In genomic region chrX:53242310-53242709, GRCh38 we compare ENCODE assay signal across 19 cellular contexts. TPM values are rescaled to one million over a fixed set of nuclear protein-coding genes. Genes with fewer than 3 reads are reported as not detected.
DNase-seq lines count a peak whose midpoint lies in the region; ATAC-seq, FAIRE-seq and TF ChIP-seq lines count a peak whose summit lies in the region.
"Had no signal": no experiment of that assay in that cellular context is flagged by ENCODE, and none has a peak within 500 bp of the region (broad histone marks: within the 10 kb centered on the region; RNA-seq: fewer than 3 reads in every experiment).

No MANE protein-coding gene starts in this region.

- no peak overlapping the region for H3K4me3 ChIP-seq in K562
- no peak overlapping the region for H3K4me3 ChIP-seq in osteoblast (ENCODE audit: insufficient read depth, low read length)
- H3K4me3 ChIP-seq: BLaER1 treated with 17β-estradiol and CSF1 and Interleukin-3, amounts not matched to agents 10 nM and 100 nM had no signal

- no peak overlapping the region for H3K9ac ChIP-seq in K562 (ENCODE audit: insufficient read depth in 1 of 2, low read depth in 2 of 2, low read length in 2 of 2)
- H3K9ac ChIP-seq: BLaER1 treated with 17β-estradiol and CSF1 and Interleukin-3, amounts not matched to agents 10 nM and 100 nM had no signal

- H2AFZ ChIP-seq in K562 (ENCODE audit: low read depth, low read length), result no peak overlapping the region
- no peak overlapping the region for H2AFZ ChIP-seq in osteoblast (ENCODE audit: low read length)

- no peaks in the 10 kb centered on the region for H3K9me1 ChIP-seq in K562 (ENCODE audit: control insufficient read depth, insufficient read depth, low read length)

- no peaks in the 10 kb centered on the region for H3K79me2 ChIP-seq in K562 (ENCODE audit: control insufficient read depth, insufficient read depth, low read length)
- no peaks in the 10 kb centered on the region for H3K79me2 ChIP-seq in osteoblast (ENCODE audit: insufficient read depth, low read length)

- H3K27me3 ChIP-seq in K562 (ENCODE audit: control insufficient read depth in 2 of 2, insufficient read depth in 2 of 2, low read length in 2 of 2), result no peaks in the 10 kb centered on the region
- peaks cover 4% of the 10 kb centered on the region for H3K27me3 ChIP-seq in osteoblast (ENCODE audit: insufficient read depth, low read length)

- ATAC-seq in K562, result no peak
- ATAC-seq in HG03159 (IDR thresholded peaks at IDR 0.05; ENCODE audit: unreplicated experiment), result no peak
- ATAC-seq: CD8-positive, alpha-beta T cell had no signal

- H3K36me3 ChIP-seq in K562 (ENCODE audit: control insufficient read depth, insufficient read depth, low read length) (peaks cover 56% of the 10 kb centered on the region; the same call in 2 of the 3 replicates), osteoblast (ENCODE audit: insufficient read depth, low read length) (peaks cover 17% of the 10 kb centered on the region)

- no peak for DNase-seq in K562 (ENCODE audit: extremely low read depth in 1 of 4, low spot score in 3 of 4)
- DNase-seq in osteoblast (ENCODE audit: insufficient read length, low spot score, missing footprints), result peak; percentile 15
- DNase-seq in nucleus accumbens (lab: John Stamatoyannopoulos, UW), result no peak
- DNase-seq: 8988T; AML-193; Caco-2; Calu3; CD4-positive, alpha-beta T cell; CD8-positive, alpha-beta T cell; DMS79 treated with DMSO at 0.1 percent for 48 hours; GF-D8 had no signal

- peak overlapping the region; percentile 29; the same call in 1 of the 2 replicates for H3K27ac ChIP-seq in 22Rv1
- H3K27ac ChIP-seq in K562 (ENCODE audit: extremely low read depth, low read depth, low read length), result no peak overlapping the region
- H3K27ac ChIP-seq in osteoblast (ENCODE audit: low read depth, low read length), result no peak overlapping the region
- H3K27ac ChIP-seq: BLaER1 treated with 17β-estradiol and CSF1 and Interleukin-3, amounts not matched to agents 10 nM and 100 nM; C4-2B had no signal

- H4K20me1 ChIP-seq in K562 (replicated peaks; ENCODE audit: control insufficient read depth, insufficient read depth, low read length), result no peaks in the 10 kb centered on the region
- H4K20me1 ChIP-seq in osteoblast (ENCODE audit: insufficient read depth, low read length), result no peaks in the 10 kb centered on the region

- TF ChIP-seq EP300 in K562 (IDR thresholded peaks at IDR 0.05; ENCODE audit: low read length), result no peak

- BruUV-seq in K562 (replicated peaks; lab: Mats Ljungman, UMichigan), result no TSS peak

- CTCF ChIA-PET in K562 (lab: Yijun Ruan, JAX; ENCODE audit: low intra/inter-chr PET ratio), result no interaction called here

- 70% methylated on average over 2 of the region's 4 CpGs for WGBS in K562 (ENCODE audit: insufficient coverage, low coverage, missing lambda C conversion rate)

- POLR2A ChIA-PET in K562 (lab: Yijun Ruan, JAX), result no interaction called here

- H3K4me1 ChIP-seq in K562 (replicated peaks in 1 of 2; ENCODE audit: control insufficient read depth in 2 of 2, insufficient read depth in 2 of 2, low read length in 2 of 2) (no peaks in the 10 kb centered on the region), osteoblast (ENCODE audit: insufficient read depth, low read length) (no peaks in the 10 kb centered on the region)
- H3K4me1 ChIP-seq: Caco-2 had no signal

- H3K9me3 ChIP-seq in K562 (replicated peaks; ENCODE audit: control insufficient read depth, insufficient read depth, low read depth, low read length) (no peaks in the 10 kb centered on the region), osteoblast (ENCODE audit: low read depth, low read length) (no peaks in the 10 kb centered on the region)
- H3K9me3 ChIP-seq: BLaER1 treated with 17β-estradiol and CSF1 and Interleukin-3, amounts not matched to agents 10 nM and 100 nM; Caco-2 had no signal

- no peak for FAIRE-seq in K562 (lab: Jason Lieb, UNC)
- FAIRE-seq: A204.1, D721Med, G401.6, GM19239 had no signal

- no peak for TF ChIP-seq RAD21 in K562 (CRISPR knock-in tag; conservative IDR thresholded peaks at IDR 0.05 in 1 of 2, IDR thresholded peaks at IDR 0.05 in 1 of 2)

- TF ChIP-seq POLR2A in K562 (conservative IDR thresholded peaks at IDR 0.05), result no peak

- in situ Hi-C loops in K562 (cut with MboI), result no loop called here

- no peak for TF ChIP-seq CTCF in 22Rv1 (IDR thresholded peaks at IDR 0.05)
- no peak for TF ChIP-seq CTCF in K562 (IDR thresholded peaks at IDR 0.05 in 2 of 3, conservative IDR thresholded peaks at IDR 0.05 in 1 of 3; ENCODE audit: insufficient read depth in 2 of 3, low read depth in 1 of 3, low read length in 3 of 3)
- TF ChIP-seq CTCF in osteoblast (IDR thresholded peaks at IDR 0.05; ENCODE audit: extremely low read depth, low read depth, low read length), result no peak

- H3K4me2 ChIP-seq in K562 (ENCODE audit: insufficient read depth, low read length) (no peak overlapping the region), osteoblast (ENCODE audit: insufficient read depth, low read length) (no peak overlapping the region)
- H3K4me2 ChIP-seq: BLaER1 treated with 17β-estradiol and CSF1 and Interleukin-3, amounts not matched to agents 10 nM and 100 nM had no signal

- intact Hi-C loops in K562 (cut with micrococcal nuclease), result no loop called here

TF ChIP-seq in K562, 482 proteins besides CTCF, POLR2A, EP300 and RAD21:
- TF ChIP-seq ZFP36 (IDR thresholded peaks at IDR 0.05; ENCODE audit: low read depth, low read length, partially characterized antibody) (peak; percentile 76), TAL1 (IDR thresholded peaks at IDR 0.05) (no peak)

RNA-seq across cellular contexts. Expression of gene KDM5C, which starts 17.3 kb away (rescaled TPM):
- total RNA-seq in K562 (2011; cell fraction: chromatin; rRNA removed; ENCODE audit: low replicate concordance), result 402 and 573 TPM in 2 replicates
- total RNA-seq in K562 (2011; cell fraction: nucleolus; rRNA removed), result 257 and 272 TPM in 2 replicates
- total RNA-seq in K562 (2011; cell fraction: nucleoplasm; rRNA removed), result 184 and 231 TPM in 2 replicates
- total RNA-seq in K562 (2014; rRNA removed) (61.1 and 82.1 TPM in 2 replicates), K562 (2014; rRNA removed; fragmentation: Illumina TruSeq; extraction: Trizol) (44.5 and 53.1 TPM in 2 replicates), K562 (2015; rRNA removed; fragmentation: Illumina TruSeq; extraction: Trizol) (41.4 and 43.4 TPM in 2 replicates), K562 (2021) (110 and 136 TPM in 2 replicates), osteoblast (104 and 122 TPM in 2 replicates)
- polyA plus RNA-seq in K562 (2011; rRNA removed) (52.4 and 82.6 TPM in 2 replicates), K562 (2014; fragmentation: Illumina TruSeq; extraction: Trizol) (59.1 and 66.6 TPM in 2 replicates), K562 (2014; fragmentation: Nextera tagmentation; extraction: Ambion mirVana) (under 1 TPM; 0.62 to 0.83 TPM), K562 (2014; rRNA removed) (44.0 and 64.7 TPM in 2 replicates)
- 45.7 and 53.1 TPM in 2 replicates for polyA plus RNA-seq in K562 (2011; cell fraction: cytosol; rRNA removed)
- polyA plus RNA-seq in K562 (2011; cell fraction: nucleus; rRNA removed), result 311 and 369 TPM in 2 replicates
- polyA plus RNA-seq in K562 (2012), result 64.3 and 71.8 TPM in 2 replicates
- polyA minus RNA-seq in K562 (2011; rRNA and poly(A)+ RNA removed), result 81.5 and 92.7 TPM in 2 replicates
- polyA minus RNA-seq in K562 (2011; cell fraction: cytosol; rRNA and poly(A)+ RNA removed), result 71.3 and 80.0 TPM in 2 replicates
- 113 and 144 TPM in 2 replicates for polyA minus RNA-seq in K562 (2011; cell fraction: nucleus; rRNA and poly(A)+ RNA removed)

RNA-seq across cellular contexts. Expression of gene IQSEC2, which starts 39.1 kb away (rescaled TPM):
- total RNA-seq in K562 (2011; cell fraction: chromatin; rRNA removed; ENCODE audit: low replicate concordance), result 57.2 and 111 TPM in 2 replicates
- 39.6 and 44.2 TPM in 2 replicates for total RNA-seq in K562 (2011; cell fraction: nucleolus; rRNA removed)
- 63.2 and 85.5 TPM in 2 replicates for total RNA-seq in K562 (2011; cell fraction: nucleoplasm; rRNA removed)
- total RNA-seq in K562 (2014; rRNA removed) (18.9 and 20.1 TPM in 2 replicates), K562 (2014; rRNA removed; fragmentation: Illumina TruSeq; extraction: Trizol) (12.3 TPM in 2 replicates), K562 (2015; rRNA removed; fragmentation: Illumina TruSeq; extraction: Trizol) (10.5 and 11.5 TPM in 2 replicates), K562 (2021) (35.9 and 41.8 TPM in 2 replicates), osteoblast (10.1 and 14.7 TPM in 2 replicates)
- polyA plus RNA-seq in K562 (2011; rRNA removed) (23.9 and 25.8 TPM in 2 replicates), K562 (2014; fragmentation: Illumina TruSeq; extraction: Trizol) (31.4 and 32.8 TPM in 2 replicates), K562 (2014; fragmentation: Nextera tagmentation; extraction: Ambion mirVana) (1 to 10 TPM; 2.7 to 2.8 TPM), K562 (2014; rRNA removed) (25.6 and 29.4 TPM in 2 replicates)
- 17.7 and 23.5 TPM in 2 replicates for polyA plus RNA-seq in K562 (2011; cell fraction: cytosol; rRNA removed)
- 55.7 and 92.8 TPM in 2 replicates for polyA plus RNA-seq in K562 (2011; cell fraction: nucleus; rRNA removed)
- 24.4 and 70.9 TPM in 2 replicates for polyA plus RNA-seq in K562 (2012)
- polyA minus RNA-seq in K562 (2011; rRNA and poly(A)+ RNA removed), result 14.2 and 18.2 TPM in 2 replicates
- polyA minus RNA-seq in K562 (2011; cell fraction: cytosol; rRNA and poly(A)+ RNA removed), result 16.8 and 18.3 TPM in 2 replicates
- 32.3 and 34.9 TPM in 2 replicates for polyA minus RNA-seq in K562 (2011; cell fraction: nucleus; rRNA and poly(A)+ RNA removed)
